In the genomic region with DNA sequence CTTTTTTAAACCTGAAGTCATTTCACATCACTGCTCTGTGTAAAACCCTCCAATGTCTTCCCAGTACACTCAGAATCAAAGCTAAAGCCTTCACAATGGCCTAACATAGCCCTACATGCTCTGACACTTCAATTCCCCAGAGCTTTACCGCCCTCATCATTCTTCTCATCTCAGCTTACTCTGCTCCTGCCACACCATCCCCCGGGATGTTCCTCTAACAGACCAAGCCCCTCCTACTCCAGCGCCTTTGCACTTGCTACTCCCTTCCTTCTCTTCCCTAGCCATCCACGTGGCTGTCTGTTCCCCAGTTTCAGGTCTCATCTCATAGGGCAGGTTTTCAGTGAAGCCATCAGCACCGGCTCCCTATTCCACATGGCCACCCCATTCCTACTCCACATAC, we compare ENCODE assay signal across 19 cellular contexts.
"Had no signal": no experiment of that assay in that cellular context is flagged by ENCODE, and none has a peak within 500 bp of the region (broad histone marks: within the 10 kb centered on the region; RNA-seq: fewer than 3 reads in every experiment).

No MANE protein-coding gene starts in this region.

- H3K27me3 ChIP-seq: breast epithelium, hepatocyte, left lung, upper lobe of right lung had no signal

- H3K4me2 ChIP-seq: hepatocyte had no signal

- DNase-seq: activated CD4-positive, alpha-beta T cell treated with anti-CD3 and anti-CD28 coated beads for 1 hour; activated gamma-delta T cell treated with Interleukin-2 at 50 U/mL for 16 hours; activated T-cell treated with anti-CD3 and anti-CD28 coated beads, Interleukin-2, amount 50 U/mL, for 1 hour; effector memory CD4-positive, alpha-beta T cell; foreskin melanocyte; kidney glomerular epithelial cell; left lung; naive thymus-derived CD4-positive, alpha-beta T cell; stimulated activated CD4-positive, alpha-beta T cell treated with anti-CD3 and anti-CD28 coated beads, Interleukin-2, amount 100 ng/mL, for 48 hours; stimulated activated CD8-positive, alpha-beta memory T cell treated with anti-CD3 and anti-CD28 coated beads, Interleukin-4, amount 100 ng/mL, for 48 hours; stimulated activated naive CD4-positive, alpha-beta T cell; upper lobe of right lung; WERI-Rb-1 had no signal

- H2AFZ ChIP-seq: hepatocyte had no signal

- H3K4me1 ChIP-seq: breast epithelium, left lung had no signal

- H3K79me2 ChIP-seq: hepatocyte had no signal

- H3K4me3 ChIP-seq: breast epithelium, hepatocyte, left lung, lung, upper lobe of right lung had no signal

- H3K36me3 ChIP-seq: breast epithelium, left lung, upper lobe of right lung, WERI-Rb-1 had no signal

- FAIRE-seq: colon, TTC549 had no signal

- H3K27ac ChIP-seq: breast epithelium, hepatocyte, left lung, upper lobe of right lung, WERI-Rb-1 had no signal

- H3K9me3 ChIP-seq: breast epithelium, left lung, upper lobe of right lung had no signal

- ATAC-seq: left lung; naive thymus-derived CD4-positive, alpha-beta T cell; sciatic nerve; upper lobe of right lung had no signal
